Comparison of ENCODE assay signal across 8 cellular contexts in genomic region chr6:49606696-49607390, GRCh38. TPM values are rescaled to one million over a fixed set of nuclear protein-coding genes. Genes with fewer than 3 reads are reported as not detected.
DNase-seq lines count a peak whose midpoint lies in the region; TF ChIP-seq lines count a peak whose summit lies in the region.

No MANE protein-coding gene starts in this region.

- no peak overlapping the region for H3K27ac Mint-ChIP-seq in type B pancreatic cell

- H3K9me3 Mint-ChIP-seq in type B pancreatic cell: no peaks in the 10 kb centered on the region

- DNase-seq in ACHN (peak; percentile 81), GM10266 (ENCODE audit: extremely low spot score) (peak; percentile 56), HCEC 1CT (peak; percentile 74), Karpas-422 (peak; percentile 86), cardiac fibroblast (ENCODE audit: low read depth in 2 of 2) (peak; percentile 90 to 92), left kidney (ENCODE audit: low read depth, low spot score) (peak; percentile 90), type B pancreatic cell (ENCODE audit: extremely low spot score, unreplicated experiment) (no peak)

- H3K4me3 ChIP-seq in Karpas-422 (ENCODE audit: low read length) (no peak overlapping the region), OCI-LY3 (ENCODE audit: low read length) (peak overlapping the region; percentile 64), cardiac fibroblast (replicated peaks in 1 of 2; ENCODE audit: low read depth in 2 of 2, low read length in 2 of 2) (no peak overlapping the region)

- H3K4me3 Mint-ChIP-seq in type B pancreatic cell: no peak overlapping the region

- no peaks in the 10 kb centered on the region for H3K9me2 ChIP-seq in Karpas-422 (replicated peaks; ENCODE audit: insufficient read depth, low read length)

- no peaks in the 10 kb centered on the region for H3K36me3 Mint-ChIP-seq in type B pancreatic cell

- in situ Hi-C loops in ACHN (cut with HindIII; ENCODE audit: low pct_ligation_motif_present, low pct_unique_long_range_greater_than_20kb, low sequenced_read_pairs): no loop called here

- H3K27ac ChIP-seq in Karpas-422 (ENCODE audit: low read length) (no peak overlapping the region), OCI-LY3 (ENCODE audit: low read length) (no peak overlapping the region)

- H4K20me1 ChIP-seq in Karpas-422 (ENCODE audit: insufficient read depth, low read depth, low read length): no peaks in the 10 kb centered on the region
- no peaks in the 10 kb centered on the region for H4K20me1 ChIP-seq in OCI-LY3 (ENCODE audit: insufficient read depth, low read length)

- TF ChIP-seq CTCF in GM10266 (IDR thresholded peaks at IDR 0.05; ENCODE audit: control insufficient read depth, insufficient read depth, low read depth, missing control alignments) (peak; percentile 83), OCI-LY3 (IDR thresholded peaks at IDR 0.05; ENCODE audit: low read depth, low read length) (peak; percentile 94), cardiac fibroblast (IDR thresholded peaks at IDR 0.05; ENCODE audit: low read depth, low read length) (peak; percentile 77), type B pancreatic cell (conservative IDR thresholded peaks at IDR 0.05) (peak; percentile 92)

- H2AFZ ChIP-seq in Karpas-422 (ENCODE audit: low read length) (no peak overlapping the region), OCI-LY3 (ENCODE audit: low read depth, low read length) (peak overlapping the region; percentile 34)

- no peak overlapping the region for H3K4me2 ChIP-seq in Karpas-422 (ENCODE audit: low read depth, low read length, poor library complexity, severe bottlenecking)
- peak overlapping the region; percentile 72 for H3K4me2 ChIP-seq in OCI-LY3 (ENCODE audit: low read length)

- no peaks in the 10 kb centered on the region for H3K4me1 Mint-ChIP-seq in type B pancreatic cell (ENCODE audit: unreplicated experiment)

- H3K4me1 ChIP-seq in Karpas-422 (ENCODE audit: low read length) (no peaks in the 10 kb centered on the region), OCI-LY3 (ENCODE audit: low read length) (peaks cover 5% of the 10 kb centered on the region; the same call in 1 of the 2 replicates)

- H3K27me3 Mint-ChIP-seq in type B pancreatic cell: peaks cover 3% of the 10 kb centered on the region

- H3K9ac ChIP-seq in Karpas-422 (ENCODE audit: low read length): no peak overlapping the region
- H3K9ac ChIP-seq in OCI-LY3 (ENCODE audit: low read length): 0 out of 2 replicates have a peak overlapping the region, but pooled peaks have one; percentile 27

- H3K27me3 ChIP-seq in Karpas-422 (ENCODE audit: low read length): no peaks in the 10 kb centered on the region
- no peaks in the 10 kb centered on the region for H3K27me3 ChIP-seq in OCI-LY3 (ENCODE audit: low read depth, low read length)

- H3K9me3 ChIP-seq in Karpas-422 (ENCODE audit: low read length) (no peaks in the 10 kb centered on the region), OCI-LY3 (ENCODE audit: insufficient read depth, low read length) (no peaks in the 10 kb centered on the region)

- no peaks in the 10 kb centered on the region for H3K36me3 ChIP-seq in Karpas-422 (ENCODE audit: insufficient read depth, low read length)
- H3K36me3 ChIP-seq in OCI-LY3 (replicated peaks; ENCODE audit: low read depth, low read length): no peaks in the 10 kb centered on the region

- H3K79me2 ChIP-seq in Karpas-422 (ENCODE audit: low read length) (no peaks in the 10 kb centered on the region), OCI-LY3 (ENCODE audit: low read length) (no peaks in the 10 kb centered on the region)

RNA-seq across cellular contexts. Expression of gene RHAG, which starts 29.8 kb away (rescaled TPM):
- not detected in 2 replicates for total RNA-seq in Karpas-422 (2014; rRNA removed; shearing (Covaris generic); ENCODE audit: low replicate concordance)
- not detected in 2 replicates for total RNA-seq in type B pancreatic cell (ENCODE audit: low replicate concordance)

RNA-seq across cellular contexts. Expression of gene C6orf141, which starts 56.4 kb away (rescaled TPM):
- total RNA-seq in Karpas-422 (2014; rRNA removed; shearing (Covaris generic); ENCODE audit: low replicate concordance): not detected in 2 replicates
- 9.5 and 19.2 TPM in 2 replicates for total RNA-seq in type B pancreatic cell (ENCODE audit: low replicate concordance)

Comparison
In these comparisons a context has a peak if more than half of its experiments do, and no peak if none do; other contexts are left out.
1. RNA of gene C6orf141, which starts 56.4 kb away (total RNA-seq): 9.5 to 19.2 TPM in type B pancreatic cell; not detected in Karpas-422; every median in the first group is over 10 times any median in the second.
2. Peak in every context shown above with its lines, with median percentiles within 50 percentile points of each other: CTCF ChIP-seq.